22 cellular contexts compared by ENCODE assay signal in genomic region chr7:132171130-132171576, GRCh38.
DNase-seq lines count a peak whose midpoint lies in the region; ATAC-seq and TF ChIP-seq lines count a peak whose summit lies in the region.
"Had no signal": no experiment of that assay in that cellular context is flagged by ENCODE, and none has a peak within 500 bp of the region (broad histone marks: within the 10 kb centered on the region; RNA-seq: fewer than 3 reads in every experiment).

No MANE protein-coding gene starts in this region.

- no peak overlapping the region for H3K27ac ChIP-seq in sigmoid colon
- H3K27ac ChIP-seq: A549, PC-9 had no signal

- WGBS in sigmoid colon, 2 donors, result 57 to 78% methylated on average over 5 of the region's 5 CpGs

- intact Hi-C loops in left cardiac atrium (cut with DNase I) (no loop called here), sigmoid colon (cut with DNase I) (no loop called here)

- H3K9ac ChIP-seq in adipocyte (ENCODE audit: low read length), result no peak overlapping the region

- no peak for TF ChIP-seq POLR2A in sigmoid colon (IDR thresholded peaks at IDR 0.05)

- H3K4me1 ChIP-seq in adipocyte (ENCODE audit: control insufficient read depth, insufficient read depth, low read length), result peaks cover 17% of the 10 kb centered on the region
- H3K4me1 ChIP-seq in sigmoid colon, result no peaks in the 10 kb centered on the region
- H3K4me1 ChIP-seq: BE2C had no signal

- no peak for TF ChIP-seq EP300 in sigmoid colon (IDR thresholded peaks at IDR 0.05)

- H3K36me3 ChIP-seq in adipocyte (ENCODE audit: control insufficient read depth, insufficient read depth, low read length, severe bottlenecking) (peaks cover 77% of the 10 kb centered on the region), sigmoid colon (no peaks in the 10 kb centered on the region)
- H3K36me3 ChIP-seq: MG63 had no signal

- no peak overlapping the region for H3K4me3 ChIP-seq in AG10803 (ENCODE audit: low read length)
- no peak overlapping the region for H3K4me3 ChIP-seq in adipocyte (ENCODE audit: low read length)
- no peak overlapping the region for H3K4me3 ChIP-seq in sigmoid colon
- H3K4me3 ChIP-seq: A549, MG63, PC-9 had no signal

- no peaks in the 10 kb centered on the region for H3K9me3 ChIP-seq in adipocyte (ENCODE audit: control insufficient read depth, low read length)
- H3K9me3 ChIP-seq in sigmoid colon, result no peaks in the 10 kb centered on the region
- H3K9me3 ChIP-seq: A549, BE2C, MG63 had no signal

- DNase-seq in AG10803 (ENCODE audit: low read depth), result peak; percentile 64
- peak; percentile 19 for DNase-seq in adipocyte (ENCODE audit: low read depth)
- DNase-seq in left cardiac atrium, result no peak
- DNase-seq in sigmoid colon, result peak; percentile 20
- DNase-seq: BE2C, Calu3, DMS79 treated with DMSO at 0.1 percent for 48 hours, GF-D8, KBM-7, MG63, NCI-H1694, NCI-H2029 treated with DMSO at 0.1 percent for 48 hours, NCI-H446 treated with DMSO at 0.1 percent for 48 hours, NCI-H526, NCI-H82, PC-9, SHP77 had no signal

- ATAC-seq in left cardiac atrium (peak; percentile 55 to 79), GM19035 (IDR thresholded peaks at IDR 0.05; ENCODE audit: unreplicated experiment) (no peak), HG03196 (IDR thresholded peaks at IDR 0.05; ENCODE audit: unreplicated experiment) (no peak), HG02763 (IDR thresholded peaks at IDR 0.05; ENCODE audit: unreplicated experiment) (no peak)
- ATAC-seq: A549, HCT116 had no signal

- no peaks in the 10 kb centered on the region for H3K27me3 ChIP-seq in adipocyte (replicated peaks; ENCODE audit: control insufficient read depth, insufficient read depth, low read length)
- no peaks in the 10 kb centered on the region for H3K27me3 ChIP-seq in sigmoid colon
- H3K27me3 ChIP-seq: BE2C, MG63 had no signal

- no peak for TF ChIP-seq CTCF in AG10803 (conservative IDR thresholded peaks at IDR 0.05; ENCODE audit: low read length)
- no peak for TF ChIP-seq CTCF in sigmoid colon (IDR thresholded peaks at IDR 0.05)

Comparison
In these comparisons a context has a peak if more than half of its experiments do, and no peak if none do; other contexts are left out.
1. ATAC-seq: peak in left cardiac atrium (2 of 2); none in GM19035 (single experiment), HG03196 (single experiment) and HG02763 (single experiment).